In the genomic region with DNA sequence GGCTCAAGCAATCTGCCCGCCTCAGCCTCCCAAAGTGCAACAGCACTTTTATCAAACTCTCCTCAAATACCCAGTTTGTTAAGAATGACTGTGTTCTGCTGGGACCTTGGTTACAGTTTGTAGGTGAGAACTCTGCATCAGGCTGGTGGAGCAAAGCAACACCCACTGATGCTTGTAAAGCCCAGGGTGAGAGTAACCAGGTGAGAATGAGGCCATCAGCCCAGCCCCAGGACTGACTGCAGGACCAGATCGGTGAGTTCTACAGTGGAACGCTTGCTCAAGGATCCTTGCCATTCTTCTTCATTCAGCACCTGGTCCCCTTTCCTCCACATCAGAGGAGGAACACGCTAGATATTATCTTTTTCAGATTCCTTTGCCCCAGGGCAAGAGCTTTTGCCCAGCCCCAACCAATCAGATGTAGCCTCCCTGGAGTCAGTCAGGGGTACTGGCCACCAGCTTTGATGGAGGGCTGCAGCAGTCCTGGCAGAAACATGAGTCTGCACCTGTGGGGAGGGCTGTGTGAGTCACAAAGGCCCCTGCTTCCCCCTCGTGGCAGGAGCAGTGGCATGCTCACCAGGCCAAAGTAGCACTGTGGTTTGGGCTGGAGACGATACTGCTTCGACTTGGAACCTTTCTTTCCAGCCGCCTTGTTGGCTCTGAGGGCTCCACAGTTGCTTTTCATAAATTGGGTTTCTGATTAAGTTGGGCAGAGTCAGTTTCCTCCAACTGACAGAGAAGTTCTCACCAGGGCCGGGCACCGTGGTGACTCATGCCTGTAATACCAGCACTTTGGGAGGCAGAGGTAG, we compare ENCODE assay signal across 8 cellular contexts. TPM values are rescaled to one million over a fixed set of nuclear protein-coding genes. Genes with fewer than 3 reads are reported as not detected.
A peak's percentile ranks its signal among the peaks of the same experiment; 100 is the strongest.
DNase-seq lines count a peak whose midpoint lies in the region; TF ChIP-seq lines count a peak whose summit lies in the region.

No MANE protein-coding gene starts in this region.

- 24 to 25% methylated on average over 10 of the region's 10 CpGs for WGBS in lower leg skin, 2 donors

- intact Hi-C loops in lower leg skin (cut with DNase I; ENCODE audit: low total_unique reads), result no loop called here

- DNase-seq in NCI-H524 (lab: John Stamatoyannopoulos, UW) (peak; percentile 18 to 61), NCI-H524 treated with DMSO at 0.1 percent for 48 hours (lab: John Stamatoyannopoulos, UW) (no peak), HUDEP-2 (lab: John Stamatoyannopoulos, UW; ENCODE audit: unreplicated experiment in 76 of 76) (peak in 72 of 76 experiments; percentile 11 to 75 (median 57)), T-helper 2 cell (peak; percentile 42 to 87 (median 59)), amniotic epithelial cell (ENCODE audit: low read depth) (peak; percentile 61), iPS-NIHi11 (ENCODE audit: low spot score) (peak; percentile 90), lower leg skin (ENCODE audit: low spot score in 2 of 2) (no peak)
- peak; percentile 45 to 49 for DNase-seq in stimulated activated CD4-positive, alpha-beta T cell treated with anti-CD3 and anti-CD28 coated beads, Interleukin-2, amount 100 ng/mL, for 48 hours

- TF ChIP-seq POLR2A in lower leg skin (IDR thresholded peaks at IDR 0.05), result no peak

- TF ChIP-seq CTCF in lower leg skin (IDR thresholded peaks at IDR 0.05), result no peak

- H3K4me3 ChIP-seq in lower leg skin (ENCODE audit: low read depth, poor library complexity, severe bottlenecking), result no peak overlapping the region

RNA-seq across cellular contexts. Expression of gene SHISA5, which starts 3.5 kb away (rescaled TPM):
- 10 to 100 TPM; 64.3 to 93.6 (median 71.0) TPM for total RNA-seq in lower leg skin

RNA-seq across cellular contexts. Expression of gene PFKFB4, which starts 49.1 kb away (rescaled TPM):
- 1 to 10 TPM; 3.7 to 8.8 (median 6.4) TPM for total RNA-seq in lower leg skin

RNA-seq across cellular contexts. Expression of gene UCN2, which starts 56.1 kb away (rescaled TPM):
- 1 to 10 TPM; 4.8 to 9.8 (median 6.2) TPM for total RNA-seq in lower leg skin

Comparison
In these comparisons a context has a peak if more than half of its experiments do, and no peak if none do; other contexts are left out.
1. DNase-seq: peak in NCI-H524 (2 of 2), HUDEP-2 (72 of 76), T-helper 2 cell (5 of 5), amniotic epithelial cell (single experiment), iPS-NIHi11 (single experiment) and stimulated activated CD4-positive, alpha-beta T cell treated with anti-CD3 and anti-CD28 coated beads, Interleukin-2, amount 100 ng/mL, for 48 hours (2 of 2); none in NCI-H524 treated with DMSO at 0.1 percent for 48 hours (single experiment) and lower leg skin (0 of 2).